In genomic region chr7:6015917-6016652, GRCh38 we compare ENCODE assay signal across 1 cellular context.
TF ChIP-seq lines count a peak whose summit lies in the region.

No MANE protein-coding gene starts in this region.

TF ChIP-seq in K562, 482 proteins besides CTCF, POLR2A, EP300 and RAD21 (continued from another document and continues in another):
- TF ChIP-seq GMEB1 (CRISPR knock-in tag; IDR thresholded peaks at IDR 0.05) = no peak
- TF ChIP-seq POLR2H (tag; IDR thresholded peaks at IDR 0.05; ENCODE audit: low read depth) = peak; percentile 77
- TF ChIP-seq E2F5 (CRISPR knock-in tag; IDR thresholded peaks at IDR 0.05) = no peak
- 0 out of 2 replicates have a peak, but pooled peaks have one; percentile 49 for TF ChIP-seq ZNF449 (CRISPR knock-in tag; IDR thresholded peaks at IDR 0.05)
- TF ChIP-seq TCF15 (CRISPR knock-in tag; IDR thresholded peaks at IDR 0.05) = 0 out of 2 replicates have a peak, but pooled peaks have one; percentile 61
- TF ChIP-seq NCOA2 (IDR thresholded peaks at IDR 0.05; ENCODE audit: partially characterized antibody in 2 of 2) = no peak
- TF ChIP-seq MAX (CRISPR knock-in tag; IDR thresholded peaks at IDR 0.05) = no peak
- TF ChIP-seq ARNT (IDR thresholded peaks at IDR 0.05) = no peak; a peak in 1 of 4 replicates
- peak; percentile 56; the same call in 1 of the 2 replicates for TF ChIP-seq GABPB1 (CRISPR knock-in tag; IDR thresholded peaks at IDR 0.05)
- no peak for TF ChIP-seq STAG1 (CRISPR knock-in tag; IDR thresholded peaks at IDR 0.05; ENCODE audit: borderline replicate concordance)
- no peak for TF ChIP-seq U2AF2 (optimal IDR thresholded peaks at IDR 0.05; ENCODE audit: low read depth, low read length)
- no peak for TF ChIP-seq BRF1 (IDR thresholded peaks at IDR 0.05; ENCODE audit: borderline replicate concordance, extremely low read depth, insufficient read length)
- no peak for TF ChIP-seq YY1 (IDR thresholded peaks at IDR 0.05; ENCODE audit: borderline replicate concordance in 1 of 3, control insufficient read depth in 1 of 3, extremely low read depth in 1 of 3, insufficient read depth in 3 of 3, insufficient read length in 1 of 3, insufficient replicate concordance in 2 of 3, low read depth in 1 of 3, low read length in 2 of 3)
- TF ChIP-seq SIN3B (IDR thresholded peaks at IDR 0.05; ENCODE audit: low read depth) = no peak
- TF ChIP-seq ZBTB12 (CRISPR knock-in tag; IDR thresholded peaks at IDR 0.05) = peak; percentile 44; the same call in 1 of the 2 replicates
- TF ChIP-seq JUNB (CRISPR knock-in tag; conservative IDR thresholded peaks at IDR 0.05) = no peak
- TF ChIP-seq SAFB (IDR thresholded peaks at IDR 0.05; ENCODE audit: borderline replicate concordance, low read depth, low read length) = no peak
- no peak for TF ChIP-seq MBD1 (CRISPR knock-in tag; IDR thresholded peaks at IDR 0.05)
- TF ChIP-seq SIX5 (IDR thresholded peaks at IDR 0.05; ENCODE audit: borderline replicate concordance in 1 of 2, insufficient read depth in 1 of 2, low read depth in 1 of 2, low read length in 2 of 2) = no peak
- no peak for TF ChIP-seq ZNF696 (CRISPR knock-in tag; conservative IDR thresholded peaks at IDR 0.05)
- peak; percentile 3 for TF ChIP-seq KLF6 (CRISPR knock-in tag; IDR thresholded peaks at IDR 0.05; ENCODE audit: borderline replicate concordance)
- TF ChIP-seq SLC30A9 (CRISPR knock-in tag; IDR thresholded peaks at IDR 0.05) = no peak
- no peak for TF ChIP-seq TRIM25 (IDR thresholded peaks at IDR 0.05; ENCODE audit: borderline replicate concordance)
- TF ChIP-seq CEBPB (tag; IDR thresholded peaks at IDR 0.05) = no peak; the same call in 1 of the 2 replicates
- no peak for TF ChIP-seq TFAP4 (CRISPR knock-in tag; IDR thresholded peaks at IDR 0.05; ENCODE audit: borderline replicate concordance)
- TF ChIP-seq ZNF280B (CRISPR knock-in tag; IDR thresholded peaks at IDR 0.05) = no peak
- no peak for TF ChIP-seq HLTF (IDR thresholded peaks at IDR 0.05)
- no peak for TF ChIP-seq SP1 (CRISPR knock-in tag; IDR thresholded peaks at IDR 0.05)
- no peak for TF ChIP-seq TBP (optimal IDR thresholded peaks at IDR 0.05; ENCODE audit: low read depth, low read length)
- TF ChIP-seq CBX2 (IDR thresholded peaks at IDR 0.05; ENCODE audit: insufficient read depth, low read length, poor library complexity, severe bottlenecking) = no peak
- TF ChIP-seq TSHZ1 (CRISPR knock-in tag; IDR thresholded peaks at IDR 0.05) = no peak
- TF ChIP-seq POLR3G (IDR thresholded peaks at IDR 0.05; ENCODE audit: extremely low read depth, insufficient read length, insufficient replicate concordance) = no peak
- no peak for TF ChIP-seq NFE2 (IDR thresholded peaks at IDR 0.05; ENCODE audit: low read depth)
- peak; percentile 83 for TF ChIP-seq DDX20 (tag; IDR thresholded peaks at IDR 0.05; ENCODE audit: low read depth)
- TF ChIP-seq KDM4B (IDR thresholded peaks at IDR 0.05; ENCODE audit: borderline replicate concordance in 2 of 2, low read depth in 1 of 2) = no peak
- no peak for TF ChIP-seq ZNF764 (CRISPR knock-in tag; IDR thresholded peaks at IDR 0.05; ENCODE audit: low read depth)
- no peak for TF ChIP-seq RBM15 (IDR thresholded peaks at IDR 0.05; ENCODE audit: insufficient read depth, low read length)
- TF ChIP-seq ZNF121 (CRISPR knock-in tag; conservative IDR thresholded peaks at IDR 0.05) = no peak
- no peak for TF ChIP-seq TAL1 (IDR thresholded peaks at IDR 0.05)
- TF ChIP-seq PRPF4 (IDR thresholded peaks at IDR 0.05; ENCODE audit: insufficient read depth, low read depth, low read length, poor library complexity, severe bottlenecking) = no peak
- no peak for TF ChIP-seq MCM2 (IDR thresholded peaks at IDR 0.05; ENCODE audit: low read depth)
- no peak for TF ChIP-seq REST (CRISPR knock-in tag; IDR thresholded peaks at IDR 0.05; ENCODE audit: low read depth)
